ENCODE assay signal across 9 cellular contexts in genomic region chr21:34670220-34670961, GRCh38. TPM values are rescaled to one million over a fixed set of nuclear protein-coding genes. Genes with fewer than 3 reads are reported as not detected.
A peak's percentile ranks its signal among the peaks of the same experiment; 100 is the strongest.
DNase-seq lines count a peak whose midpoint lies in the region; ATAC-seq and TF ChIP-seq lines count a peak whose summit lies in the region.
"Had no signal": no experiment of that assay in that cellular context is flagged by ENCODE, and none has a peak within 500 bp of the region (broad histone marks: within the 10 kb centered on the region; RNA-seq: fewer than 3 reads in every experiment).

No MANE protein-coding gene starts in this region.

- peaks cover 3% of the 10 kb centered on the region for H3K4me1 Mint-ChIP-seq in activated T-helper 2 cell treated with anti-CD3 and anti-CD28 coated beads, Interferon-gamma antibody, Interleukin-2, Interleukin-4, amounts not matched to agents 10 μg/mL and 5 μg/mL and 100 μg/mL, durations not matched to agents 14 hours and 24 hours and 36 hours (ENCODE audit: low read depth)
- H3K4me1 Mint-ChIP-seq in stimulated activated effector memory CD8-positive, alpha-beta T cell treated with anti-CD3 and anti-CD28 coated beads, Interleukin-12 subunit alpha, Interleukin-12 subunit beta, amount 100 ng/mL, for 72 hours = peaks cover 6% of the 10 kb centered on the region

- DNase-seq in GM13976 (ENCODE audit: low spot score) = peak; percentile 74
- DNase-seq in activated T-helper 2 cell treated with anti-CD3 and anti-CD28 coated beads, Interferon-gamma antibody, Interleukin-2, Interleukin-4, amounts not matched to agents 10 μg/mL and 5 μg/mL and 100 μg/mL, durations not matched to agents 14 hours and 24 hours and 36 hours (ENCODE audit: low spot score) = no peak
- DNase-seq in stimulated activated effector memory CD8-positive, alpha-beta T cell treated with anti-CD3 and anti-CD28 coated beads, Interleukin-12 subunit alpha, Interleukin-12 subunit beta, amount 100 ng/mL, for 72 hours (ENCODE audit: low spot score in 2 of 2) = peak in 1 of 2 donors; percentile 54
- DNase-seq in DMS114 treated with DMSO at 0.1 percent for 48 hours (lab: John Stamatoyannopoulos, UW; ENCODE audit: unreplicated experiment) = no peak
- no peak for DNase-seq in NCI-H446 (lab: John Stamatoyannopoulos, UW)
- DNase-seq in D341Med (ENCODE audit: low spot score) = no peak
- DNase-seq: activated effector memory CD4-positive, alpha-beta T cell treated with Interleukin-2 at 50 U/mL for 16 hours had no signal

- no peak for TF ChIP-seq CTCF in GM13976 (IDR thresholded peaks at IDR 0.05; ENCODE audit: borderline replicate concordance, control extremely low read depth, extremely low read depth, insufficient read depth, missing control alignments)

- peak overlapping the region; percentile 50 for H3K4me3 ChIP-seq in iPS-18c (ENCODE audit: insufficient read depth, low read depth, low read length)

- no peak overlapping the region for H3K27ac Mint-ChIP-seq in activated T-helper 2 cell treated with anti-CD3 and anti-CD28 coated beads, Interferon-gamma antibody, Interleukin-2, Interleukin-4, amounts not matched to agents 10 μg/mL and 5 μg/mL and 100 μg/mL, durations not matched to agents 14 hours and 24 hours and 36 hours
- no peak overlapping the region for H3K27ac Mint-ChIP-seq in stimulated activated effector memory CD8-positive, alpha-beta T cell treated with anti-CD3 and anti-CD28 coated beads, Interleukin-12 subunit alpha, Interleukin-12 subunit beta, amount 100 ng/mL, for 72 hours

- in situ Hi-C loops in GM13976 (cut with MboI; ENCODE audit: low sequenced_read_pairs, unreplicated experiment) = no loop called here

- H3K27me3 Mint-ChIP-seq in activated T-helper 2 cell treated with anti-CD3 and anti-CD28 coated beads, Interferon-gamma antibody, Interleukin-2, Interleukin-4, amounts not matched to agents 10 μg/mL and 5 μg/mL and 100 μg/mL, durations not matched to agents 14 hours and 24 hours and 36 hours (ENCODE audit: low read depth) = peaks cover 68% of the 10 kb centered on the region

- peak overlapping the region; percentile 61 for H3K4me3 Mint-ChIP-seq in activated T-helper 2 cell treated with anti-CD3 and anti-CD28 coated beads, Interferon-gamma antibody, Interleukin-2, Interleukin-4, amounts not matched to agents 10 μg/mL and 5 μg/mL and 100 μg/mL, durations not matched to agents 14 hours and 24 hours and 36 hours (ENCODE audit: low read depth)
- H3K4me3 Mint-ChIP-seq in stimulated activated effector memory CD8-positive, alpha-beta T cell treated with anti-CD3 and anti-CD28 coated beads, Interleukin-12 subunit alpha, Interleukin-12 subunit beta, amount 100 ng/mL, for 72 hours = peak overlapping the region; percentile 65

- H3K9me3 ChIP-seq in iPS-18c (ENCODE audit: control insufficient read depth, insufficient read depth, low read length) = no peaks in the 10 kb centered on the region

- no peaks in the 10 kb centered on the region for H3K36me3 Mint-ChIP-seq in activated T-helper 2 cell treated with anti-CD3 and anti-CD28 coated beads, Interferon-gamma antibody, Interleukin-2, Interleukin-4, amounts not matched to agents 10 μg/mL and 5 μg/mL and 100 μg/mL, durations not matched to agents 14 hours and 24 hours and 36 hours (ENCODE audit: low read depth)
- no peaks in the 10 kb centered on the region for H3K36me3 Mint-ChIP-seq in stimulated activated effector memory CD8-positive, alpha-beta T cell treated with anti-CD3 and anti-CD28 coated beads, Interleukin-12 subunit alpha, Interleukin-12 subunit beta, amount 100 ng/mL, for 72 hours

- intact Hi-C loops in activated T-helper 2 cell treated with anti-CD3 and anti-CD28 coated beads, Interferon-gamma antibody, Interleukin-2, Interleukin-4, amounts not matched to agents 10 μg/mL and 5 μg/mL and 100 μg/mL, durations not matched to agents 14 hours and 24 hours and 36 hours (cut with micrococcal nuclease) = no loop called here

- ATAC-seq in stimulated activated effector memory CD8-positive, alpha-beta T cell treated with anti-CD3 and anti-CD28 coated beads, Interleukin-12 subunit alpha, Interleukin-12 subunit beta, amount 100 ng/mL, for 72 hours = peak; percentile 44
- ATAC-seq in GM18909 (IDR thresholded peaks at IDR 0.05; ENCODE audit: poor library complexity, unreplicated experiment) = no peak

- no peaks in the 10 kb centered on the region for H3K9me3 Mint-ChIP-seq in activated T-helper 2 cell treated with anti-CD3 and anti-CD28 coated beads, Interferon-gamma antibody, Interleukin-2, Interleukin-4, amounts not matched to agents 10 μg/mL and 5 μg/mL and 100 μg/mL, durations not matched to agents 14 hours and 24 hours and 36 hours
- H3K9me3 Mint-ChIP-seq in stimulated activated effector memory CD8-positive, alpha-beta T cell treated with anti-CD3 and anti-CD28 coated beads, Interleukin-12 subunit alpha, Interleukin-12 subunit beta, amount 100 ng/mL, for 72 hours = no peaks in the 10 kb centered on the region

RNA-seq across cellular contexts. Expression of gene CLIC6, which starts 1.6 kb away (rescaled TPM):
- 1.0 and 1.3 TPM in 2 replicates for total RNA-seq in activated T-helper 2 cell treated with anti-CD3 and anti-CD28 coated beads, Interferon-gamma antibody, Interleukin-2, Interleukin-4, amounts not matched to agents 10 μg/mL and 5 μg/mL and 100 μg/mL, durations not matched to agents 14 hours and 24 hours and 36 hours

RNA-seq across cellular contexts. Expression of gene RCAN1, which starts 55.5 kb away (rescaled TPM):
- total RNA-seq in activated T-helper 2 cell treated with anti-CD3 and anti-CD28 coated beads, Interferon-gamma antibody, Interleukin-2, Interleukin-4, amounts not matched to agents 10 μg/mL and 5 μg/mL and 100 μg/mL, durations not matched to agents 14 hours and 24 hours and 36 hours = 21.1 and 21.8 TPM in 2 replicates
